ENCODE assay signal across 13 cellular contexts in the genomic region with DNA sequence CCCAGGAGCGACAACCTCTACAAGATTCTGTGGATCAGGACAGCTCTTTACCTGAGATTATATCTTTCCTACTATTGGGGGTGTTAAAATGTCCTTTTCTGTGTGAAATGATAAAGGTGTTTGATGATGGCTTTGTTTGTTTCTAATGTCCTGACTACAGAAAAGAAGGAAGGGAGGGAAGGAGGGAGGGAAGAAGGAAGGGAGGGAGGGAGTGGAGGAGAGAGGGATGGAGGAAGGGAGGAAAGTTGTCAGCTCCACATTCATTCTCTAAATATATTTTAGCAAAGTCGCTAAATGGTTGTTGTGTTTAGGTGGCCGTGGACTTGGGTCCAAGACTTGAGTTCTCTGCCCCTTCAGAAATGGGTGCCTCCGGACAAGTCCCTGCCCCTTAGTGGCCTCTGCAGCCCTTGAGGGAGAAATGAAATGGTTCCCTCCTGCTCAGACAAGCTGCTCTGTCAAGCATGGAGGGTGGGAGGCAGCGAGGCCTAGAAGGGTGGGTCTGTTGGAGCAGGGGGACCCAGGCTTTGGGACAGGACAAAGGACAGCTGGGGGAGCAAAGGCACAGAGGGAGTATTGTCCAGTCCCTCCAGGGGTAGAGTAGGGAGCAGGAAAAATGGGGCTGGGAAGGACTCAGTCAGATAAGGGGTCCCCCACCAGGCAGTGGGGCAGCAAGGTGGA. TPM values are rescaled to one million over a fixed set of nuclear protein-coding genes. Genes with fewer than 3 reads are reported as not detected.
DNase-seq lines count a peak whose midpoint lies in the region; ATAC-seq and TF ChIP-seq lines count a peak whose summit lies in the region.
"Had no signal": no experiment of that assay in that cellular context is flagged by ENCODE, and none has a peak within 500 bp of the region (broad histone marks: within the 10 kb centered on the region; RNA-seq: fewer than 3 reads in every experiment).

No MANE protein-coding gene starts in this region.

- no peaks in the 10 kb centered on the region for H3K9me3 Mint-ChIP-seq in activated naive CD4-positive, alpha-beta T cell treated with anti-CD3 and anti-CD28 coated beads for 36 hours
- no peaks in the 10 kb centered on the region for H3K9me3 Mint-ChIP-seq in activated CD8-positive, alpha-beta T cell treated with anti-CD3 and anti-CD28 coated beads for 36 hours
- H3K9me3 Mint-ChIP-seq in memory B cell, result no peaks in the 10 kb centered on the region
- H3K9me3 Mint-ChIP-seq: neural progenitor cell had no signal

- peaks cover 21 to 71% (median 38%) of the 10 kb centered on the region in 4 donors for H3K4me1 ChIP-seq in transverse colon

- no peaks in the 10 kb centered on the region for H3K27me3 Mint-ChIP-seq in activated naive CD4-positive, alpha-beta T cell treated with anti-CD3 and anti-CD28 coated beads for 36 hours (ENCODE audit: low read depth)
- no peaks in the 10 kb centered on the region for H3K27me3 Mint-ChIP-seq in activated CD8-positive, alpha-beta T cell treated with anti-CD3 and anti-CD28 coated beads for 36 hours
- no peaks in the 10 kb centered on the region for H3K27me3 Mint-ChIP-seq in memory B cell

- CTCF ChIA-PET in activated naive CD4-positive, alpha-beta T cell treated with anti-CD3 and anti-CD28 coated beads for 36 hours (lab: Charles Lee), result interaction anchor here (0.9 to 2.4 kb wide), 4 partner anchors 8 to 33 kb away, joined by 5 to 8 read pairs (median 6); no protein-coding TSS in a partner anchor
- CTCF ChIA-PET in activated CD8-positive, alpha-beta T cell treated with anti-CD3 and anti-CD28 coated beads for 36 hours (lab: Charles Lee), result interaction anchor here (1.4 to 7.7 kb wide), 7 partner anchors 9 to 339 kb away, joined by 4 to 38 read pairs (median 6); partner anchors contain the start of gene TIAL1

- 71 to 74% methylated on average over 4 to 5 of the region's 5 CpGs for WGBS in transverse colon (ENCODE audit: low coverage in 1 of 2), 2 donors

- peak overlapping the region; percentile 81 for H3K4me3 Mint-ChIP-seq in activated naive CD4-positive, alpha-beta T cell treated with anti-CD3 and anti-CD28 coated beads for 36 hours
- peak overlapping the region; percentile 71 for H3K4me3 Mint-ChIP-seq in activated CD8-positive, alpha-beta T cell treated with anti-CD3 and anti-CD28 coated beads for 36 hours
- H3K4me3 Mint-ChIP-seq in memory B cell, result no peak overlapping the region
- H3K4me3 Mint-ChIP-seq: neural progenitor cell had no signal

- H3K9me3 ChIP-seq in transverse colon, result no peaks in the 10 kb centered on the region
- H3K9me3 ChIP-seq: body of pancreas had no signal

- DNase-seq in activated naive CD4-positive, alpha-beta T cell treated with anti-CD3 and anti-CD28 coated beads for 36 hours, result no peak
- DNase-seq in activated naive CD4-positive, alpha-beta T cell treated with anti-CD3 and anti-CD28 coated beads, Interleukin-2, amount 50 U/mL, for 16 hours, result no peak
- DNase-seq in activated CD8-positive, alpha-beta T cell treated with anti-CD3 and anti-CD28 coated beads for 36 hours, result no peak
- DNase-seq in memory B cell (ENCODE audit: low spot score in 2 of 2) (no peak), transverse colon (no peak), NCI-H1436 treated with DMSO at 0.1 percent for 48 hours (lab: John Stamatoyannopoulos, UW) (no peak), DMS 273 treated with DMSO at 0.1 percent for 48 hours (lab: John Stamatoyannopoulos, UW) (no peak), COR-L47 (lab: John Stamatoyannopoulos, UW) (no peak)
- DNase-seq: body of pancreas, kidney glomerular epithelial cell, NCI-H2081 treated with DMSO at 0.1 percent for 48 hours had no signal

- POLR2A ChIA-PET in activated CD8-positive, alpha-beta T cell treated with anti-CD3 and anti-CD28 coated beads for 36 hours (lab: Charles Lee), result interaction anchor here (0.7 to 6.2 kb wide), 11 partner anchors 8 to 49 kb away, joined by 3 to 58 read pairs (median 4); no protein-coding TSS in a partner anchor

- no peak for TF ChIP-seq EP300 in transverse colon (IDR thresholded peaks at IDR 0.05; ENCODE audit: low read depth)

- H3K36me3 Mint-ChIP-seq in activated naive CD4-positive, alpha-beta T cell treated with anti-CD3 and anti-CD28 coated beads for 36 hours (ENCODE audit: low read depth), result peaks cover 27% of the 10 kb centered on the region
- H3K36me3 Mint-ChIP-seq in activated CD8-positive, alpha-beta T cell treated with anti-CD3 and anti-CD28 coated beads for 36 hours (ENCODE audit: low read depth), result peaks cover 64% of the 10 kb centered on the region
- H3K36me3 Mint-ChIP-seq in memory B cell, result no peaks in the 10 kb centered on the region
- H3K36me3 Mint-ChIP-seq: neural progenitor cell had no signal

- TF ChIP-seq POLR2A in transverse colon (IDR thresholded peaks at IDR 0.05), result no peak

- peak overlapping the region in 1 of 4 donors; percentile 20 for H3K4me3 ChIP-seq in transverse colon
- H3K4me3 ChIP-seq: body of pancreas, neural progenitor cell had no signal

- no peaks in the 10 kb centered on the region for H3K36me3 ChIP-seq in transverse colon
- H3K36me3 ChIP-seq: neural progenitor cell had no signal

- ATAC-seq in activated CD8-positive, alpha-beta T cell treated with anti-CD3 and anti-CD28 coated beads for 36 hours, result no peak
- ATAC-seq in memory B cell (ENCODE audit: low read depth), result no peak
- ATAC-seq: body of pancreas had no signal

- H3K27ac Mint-ChIP-seq in activated naive CD4-positive, alpha-beta T cell treated with anti-CD3 and anti-CD28 coated beads for 36 hours, result peak overlapping the region; percentile 95
- H3K27ac Mint-ChIP-seq in activated CD8-positive, alpha-beta T cell treated with anti-CD3 and anti-CD28 coated beads for 36 hours, result peak overlapping the region; percentile 93
- peak overlapping the region; percentile 7 for H3K27ac Mint-ChIP-seq in memory B cell
- H3K27ac Mint-ChIP-seq: neural progenitor cell had no signal

- TF ChIP-seq CTCF in activated CD8-positive, alpha-beta T cell treated with anti-CD3 and anti-CD28 coated beads for 36 hours (IDR thresholded peaks at IDR 0.05), result no peak
- no peak for TF ChIP-seq CTCF in transverse colon (IDR thresholded peaks at IDR 0.05)

- no peaks in the 10 kb centered on the region for H3K27me3 ChIP-seq in transverse colon
- H3K27me3 ChIP-seq: body of pancreas had no signal

- peak overlapping the region; percentile 86 to 95 (median 91) for H3K27ac ChIP-seq in transverse colon
- H3K27ac ChIP-seq: body of pancreas, KMS-11, neural progenitor cell had no signal

- in situ Hi-C loops in transverse colon (cut with MboI; ENCODE audit: low pct_ligation_motif_present in 1 of 4, low pct_unique_long_range_greater_than_20kb in 1 of 4, low sequenced_read_pairs in 3 of 4), result no loop called here

- intact Hi-C loops in activated naive CD4-positive, alpha-beta T cell treated with anti-CD3 and anti-CD28 coated beads for 36 hours (cut with micrococcal nuclease), result loop anchor here (1.0 kb wide), 2 partner anchors 22 to 330 kb away; no protein-coding TSS in a partner anchor
- intact Hi-C loops in activated CD8-positive, alpha-beta T cell treated with anti-CD3 and anti-CD28 coated beads for 36 hours (cut with micrococcal nuclease), result loop anchor here (2.0 to 5.0 kb wide), 2 partner anchors 36 to 57 kb away; no protein-coding TSS in a partner anchor
- intact Hi-C loops in transverse colon (cut with DNase I; ENCODE audit: low total_unique reads), result no loop called here

- H3K4me1 Mint-ChIP-seq in activated naive CD4-positive, alpha-beta T cell treated with anti-CD3 and anti-CD28 coated beads for 36 hours (ENCODE audit: low read depth), result peaks cover 66% of the 10 kb centered on the region
- peaks cover 67% of the 10 kb centered on the region for H3K4me1 Mint-ChIP-seq in activated CD8-positive, alpha-beta T cell treated with anti-CD3 and anti-CD28 coated beads for 36 hours (ENCODE audit: low read depth)
- H3K4me1 Mint-ChIP-seq in memory B cell, result peaks cover 27% of the 10 kb centered on the region

RNA-seq across cellular contexts. Expression of gene RGS10, which starts 4.4 kb away (rescaled TPM):
- total RNA-seq in activated naive CD4-positive, alpha-beta T cell treated with anti-CD3 and anti-CD28 coated beads for 36 hours, result 100 to 1,000 TPM; 234 to 240 TPM
- 100 to 1,000 TPM; 207 to 220 TPM for total RNA-seq in activated CD8-positive, alpha-beta T cell treated with anti-CD3 and anti-CD28 coated beads for 36 hours
- 10 to 100 TPM; 26.3 to 47.1 (median 38.8) TPM for total RNA-seq in transverse colon

RNA-seq across cellular contexts. Expression of gene TIAL1, which starts 58.7 kb away (rescaled TPM):
- 100 to 1,000 TPM; 184 to 192 TPM for total RNA-seq in activated naive CD4-positive, alpha-beta T cell treated with anti-CD3 and anti-CD28 coated beads for 36 hours
- 100 to 1,000 TPM; 200 to 204 TPM for total RNA-seq in activated CD8-positive, alpha-beta T cell treated with anti-CD3 and anti-CD28 coated beads for 36 hours
- total RNA-seq in transverse colon, result 100 to 1,000 TPM in 1 of 4 donors, 10 to 100 TPM in 3; 35.2 to 117 (median 66.7) TPM

Comparison
In these comparisons a context has a peak if more than half of its experiments do, and no peak if none do; other contexts are left out.
1. H3K27ac Mint-ChIP-seq: peak in every context shown above with its lines; median percentile 95 in activated naive CD4-positive, alpha-beta T cell treated with anti-CD3 and anti-CD28 coated beads for 36 hours; 93 in activated CD8-positive, alpha-beta T cell treated with anti-CD3 and anti-CD28 coated beads for 36 hours; 7 in memory B cell.
2. RNA of gene RGS10, which starts 4.4 kb away (total RNA-seq): 234 to 240 TPM in activated naive CD4-positive, alpha-beta T cell treated with anti-CD3 and anti-CD28 coated beads for 36 hours and 207 to 220 TPM in activated CD8-positive, alpha-beta T cell treated with anti-CD3 and anti-CD28 coated beads for 36 hours; 26.3 to 47.1 TPM in transverse colon; every median in the first group is over 4 times any median in the second.